Comparison of ENCODE assay signal across 1 cellular context in the genomic region with DNA sequence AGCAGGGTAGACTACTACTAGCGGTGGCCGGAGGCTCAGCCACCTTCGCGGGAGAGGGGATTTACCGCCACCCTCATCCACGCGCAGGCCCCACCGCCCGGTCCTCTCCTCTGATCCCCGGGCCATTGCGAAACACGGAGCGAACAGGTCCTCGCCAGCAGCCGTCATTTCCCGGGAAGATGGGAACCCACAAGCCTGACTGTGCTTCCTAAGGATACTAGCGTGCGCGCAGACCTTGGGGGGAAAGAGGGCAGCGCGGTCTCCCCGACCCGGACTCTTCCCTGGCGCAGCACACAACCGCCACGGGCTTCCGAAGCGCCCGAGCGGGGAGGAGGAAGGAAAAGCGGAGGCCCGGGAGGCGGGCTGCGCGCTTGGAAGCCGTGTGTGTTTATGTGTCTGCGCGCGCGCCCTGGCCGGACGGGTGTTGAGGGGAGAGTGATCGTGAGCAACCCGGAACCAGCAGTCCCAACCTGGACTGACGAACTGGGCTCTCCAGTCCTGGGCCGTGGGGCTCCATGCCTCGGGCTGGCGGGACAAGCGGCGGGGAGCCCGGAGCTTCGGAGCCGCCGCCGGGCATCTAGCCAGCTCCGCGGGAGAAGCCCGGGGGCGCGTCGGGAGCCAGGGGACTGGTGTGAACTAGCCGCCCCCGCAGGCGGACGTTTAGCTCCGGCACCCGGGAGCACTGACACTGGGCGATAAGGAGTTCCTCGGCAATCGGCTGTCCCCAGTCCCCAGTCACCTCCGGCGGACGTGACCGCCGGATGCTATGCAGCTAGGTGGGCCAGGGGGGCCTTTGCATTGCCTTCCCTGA.
TF ChIP-seq lines count a peak whose summit lies in the region.

No MANE protein-coding gene starts in this region.

TF ChIP-seq in K562, 482 proteins besides CTCF, POLR2A, EP300 and RAD21 (continued from another document and continues in another):
- TF ChIP-seq ZBTB17 (CRISPR knock-in tag; IDR thresholded peaks at IDR 0.05) (0 out of 2 replicates have a peak, but pooled peaks have one; percentile 36), ZFX (CRISPR knock-in tag; IDR thresholded peaks at IDR 0.05) (peak; percentile 66; the same call in 1 of the 2 replicates), TAF7 (tag; IDR thresholded peaks at IDR 0.05) (0 out of 2 replicates have a peak, but pooled peaks have one; percentile 9), CHD1 (IDR thresholded peaks at IDR 0.05; ENCODE audit: low read length) (peak; percentile 31), ZC3H11A (IDR thresholded peaks at IDR 0.05; ENCODE audit: low read depth, low read length) (no peak), BCOR (IDR thresholded peaks at IDR 0.05) (peak; percentile 80), ZNF175 (CRISPR knock-in tag; IDR thresholded peaks at IDR 0.05; ENCODE audit: low read depth) (0 out of 2 replicates have a peak, but pooled peaks have one; percentile 40), SMAD3 (CRISPR knock-in tag; conservative IDR thresholded peaks at IDR 0.05) (peak; percentile 55; the same call in 1 of the 2 replicates), GATAD2B (IDR thresholded peaks at IDR 0.05; ENCODE audit: borderline replicate concordance) (no peak), POLR2AphosphoS2 (IDR thresholded peaks at IDR 0.05; ENCODE audit: low read length) (no peak), BHLHE40 (IDR thresholded peaks at IDR 0.05; ENCODE audit: low read length) (peak; percentile 85), ETV1 (tag; conservative IDR thresholded peaks at IDR 0.05; ENCODE audit: low read depth) (peak; percentile 100), LCOR (CRISPR knock-in tag; IDR thresholded peaks at IDR 0.05) (peak; percentile 36; the same call in 1 of the 2 replicates), MTA1 (IDR thresholded peaks at IDR 0.05; ENCODE audit: borderline replicate concordance) (0 out of 2 replicates have a peak, but pooled peaks have one; percentile 19), KHSRP (IDR thresholded peaks at IDR 0.05) (0 out of 2 replicates have a peak, but pooled peaks have one; percentile 33), GTF2E2 (tag; IDR thresholded peaks at IDR 0.05) (no peak; the same call in 1 of the 2 replicates), ZNF41 (CRISPR knock-in tag; conservative IDR thresholded peaks at IDR 0.05) (no peak), SAFB2 (IDR thresholded peaks at IDR 0.05; ENCODE audit: borderline replicate concordance, low read depth, low read length, severe bottlenecking) (no peak), RUNX1 (IDR thresholded peaks at IDR 0.05; ENCODE audit: low read depth) (peak; percentile 73; the same call in 1 of the 2 replicates), ZNF197 (CRISPR knock-in tag; IDR thresholded peaks at IDR 0.05; ENCODE audit: low read depth) (peak; percentile 5), MBD2 (IDR thresholded peaks at IDR 0.05; ENCODE audit: borderline replicate concordance, low read depth) (peak; percentile 77), NELFE (IDR thresholded peaks at IDR 0.05; ENCODE audit: insufficient read depth, insufficient read length) (no peak), ATF1 (CRISPR knock-in tag; IDR thresholded peaks at IDR 0.05) (no peak), ATF1 (tag; IDR thresholded peaks at IDR 0.05) (peak; percentile 78), MCM5 (IDR thresholded peaks at IDR 0.05; ENCODE audit: low read depth) (no peak), SAFB (IDR thresholded peaks at IDR 0.05; ENCODE audit: borderline replicate concordance, low read depth, low read length) (0 out of 2 replicates have a peak, but pooled peaks have one; percentile 37), MAFG (tag; conservative IDR thresholded peaks at IDR 0.05) (no peak), SMARCE1 (IDR thresholded peaks at IDR 0.05) (peak; percentile 85), RBM15 (IDR thresholded peaks at IDR 0.05; ENCODE audit: insufficient read depth, low read length) (no peak), TCFL5 (CRISPR knock-in tag; conservative IDR thresholded peaks at IDR 0.05) (no peak), ZC3H4 (CRISPR knock-in tag; IDR thresholded peaks at IDR 0.05; ENCODE audit: borderline replicate concordance) (peak; percentile 83; the same call in 1 of the 2 replicates), JUND (IDR thresholded peaks at IDR 0.05; ENCODE audit: borderline replicate concordance, low read depth, low read length) (peak; percentile 63), JUND (tag; IDR thresholded peaks at IDR 0.05; ENCODE audit: borderline replicate concordance, low read depth, low read length) (peak; percentile 62; the same call in 1 of the 3 replicates), PHF8 (IDR thresholded peaks at IDR 0.05; ENCODE audit: borderline replicate concordance, low read length) (peak; percentile 15; the same call in 1 of the 2 replicates), ERF (CRISPR knock-in tag; IDR thresholded peaks at IDR 0.05) (no peak), DDX20 (tag; IDR thresholded peaks at IDR 0.05; ENCODE audit: low read depth) (no peak), HIVEP1 (CRISPR knock-in tag; IDR thresholded peaks at IDR 0.05) (0 out of 2 replicates have a peak, but pooled peaks have one; percentile 3), ZNF79 (CRISPR knock-in tag; IDR thresholded peaks at IDR 0.05; ENCODE audit: low read depth) (no peak), SUPT5H (IDR thresholded peaks at IDR 0.05) (peak; percentile 60), TEAD4 (IDR thresholded peaks at IDR 0.05; ENCODE audit: low read length) (peak; percentile 92), TEAD4 (CRISPR knock-in tag; IDR thresholded peaks at IDR 0.05; ENCODE audit: borderline replicate concordance) (no peak), ZNF75A (CRISPR knock-in tag; IDR thresholded peaks at IDR 0.05) (no peak), BRD9 (IDR thresholded peaks at IDR 0.05; ENCODE audit: low read depth, partially characterized antibody) (peak; percentile 33), HNRNPL (IDR thresholded peaks at IDR 0.05; ENCODE audit: low read depth, low read length) (peak; percentile 80)
- TF ChIP-seq, protein P1, sequence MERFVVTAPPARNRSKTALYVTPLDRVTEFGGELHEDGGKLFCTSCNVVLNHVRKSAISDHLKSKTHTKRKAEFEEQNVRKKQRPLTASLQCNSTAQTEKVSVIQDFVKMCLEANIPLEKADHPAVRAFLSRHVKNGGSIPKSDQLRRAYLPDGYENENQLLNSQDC (CRISPR knock-in tag; IDR thresholded peaks at IDR 0.05): no peak
- TF ChIP-seq, protein P2, sequence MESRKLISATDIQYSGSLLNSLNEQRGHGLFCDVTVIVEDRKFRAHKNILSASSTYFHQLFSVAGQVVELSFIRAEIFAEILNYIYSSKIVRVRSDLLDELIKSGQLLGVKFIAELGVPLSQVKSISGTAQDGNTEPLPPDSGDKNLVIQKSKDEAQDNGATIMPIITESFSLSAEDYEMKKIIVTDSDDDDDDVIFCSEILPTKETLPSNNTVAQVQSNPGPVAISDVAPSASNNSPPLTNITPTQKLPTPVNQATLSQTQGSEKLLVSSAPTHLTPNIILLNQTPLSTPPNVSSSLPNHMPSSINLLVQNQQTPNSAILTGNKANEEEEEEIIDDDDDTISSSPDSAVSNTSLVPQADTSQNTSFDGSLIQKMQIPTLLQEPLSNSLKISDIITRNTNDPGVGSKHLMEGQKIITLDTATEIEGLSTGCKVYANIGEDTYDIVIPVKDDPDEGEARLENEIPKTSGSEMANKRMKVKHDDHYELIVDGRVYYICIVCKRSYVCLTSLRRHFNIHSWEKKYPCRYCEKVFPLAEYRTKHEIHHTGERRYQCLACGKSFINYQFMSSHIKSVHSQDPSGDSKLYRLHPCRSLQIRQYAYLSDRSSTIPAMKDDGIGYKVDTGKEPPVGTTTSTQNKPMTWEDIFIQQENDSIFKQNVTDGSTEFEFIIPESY (CRISPR knock-in tag; IDR thresholded peaks at IDR 0.05): no peak
- TF ChIP-seq, protein P3, sequence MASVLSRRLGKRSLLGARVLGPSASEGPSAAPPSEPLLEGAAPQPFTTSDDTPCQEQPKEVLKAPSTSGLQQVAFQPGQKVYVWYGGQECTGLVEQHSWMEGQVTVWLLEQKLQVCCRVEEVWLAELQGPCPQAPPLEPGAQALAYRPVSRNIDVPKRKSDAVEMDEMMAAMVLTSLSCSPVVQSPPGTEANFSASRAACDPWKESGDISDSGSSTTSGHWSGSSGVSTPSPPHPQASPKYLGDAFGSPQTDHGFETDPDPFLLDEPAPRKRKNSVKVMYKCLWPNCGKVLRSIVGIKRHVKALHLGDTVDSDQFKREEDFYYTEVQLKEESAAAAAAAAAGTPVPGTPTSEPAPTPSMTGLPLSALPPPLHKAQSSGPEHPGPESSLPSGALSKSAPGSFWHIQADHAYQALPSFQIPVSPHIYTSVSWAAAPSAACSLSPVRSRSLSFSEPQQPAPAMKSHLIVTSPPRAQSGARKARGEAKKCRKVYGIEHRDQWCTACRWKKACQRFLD (CRISPR knock-in tag; IDR thresholded peaks at IDR 0.05): peak; percentile 34; the same call in 1 of the 2 replicates
- TF ChIP-seq, protein P4, sequence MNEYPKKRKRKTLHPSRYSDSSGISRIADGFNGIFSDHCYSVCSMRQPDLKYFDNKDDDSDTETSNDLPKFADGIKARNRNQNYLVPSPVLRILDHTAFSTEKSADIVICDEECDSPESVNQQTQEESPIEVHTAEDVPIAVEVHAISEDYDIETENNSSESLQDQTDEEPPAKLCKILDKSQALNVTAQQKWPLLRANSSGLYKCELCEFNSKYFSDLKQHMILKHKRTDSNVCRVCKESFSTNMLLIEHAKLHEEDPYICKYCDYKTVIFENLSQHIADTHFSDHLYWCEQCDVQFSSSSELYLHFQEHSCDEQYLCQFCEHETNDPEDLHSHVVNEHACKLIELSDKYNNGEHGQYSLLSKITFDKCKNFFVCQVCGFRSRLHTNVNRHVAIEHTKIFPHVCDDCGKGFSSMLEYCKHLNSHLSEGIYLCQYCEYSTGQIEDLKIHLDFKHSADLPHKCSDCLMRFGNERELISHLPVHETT (CRISPR knock-in tag; conservative IDR thresholded peaks at IDR 0.05 in 1 of 2, IDR thresholded peaks at IDR 0.05 in 1 of 2): peak in 1 of 2 experiments; percentile 93; a peak in 2 of 4 replicates
- TF ChIP-seq, protein P5, sequence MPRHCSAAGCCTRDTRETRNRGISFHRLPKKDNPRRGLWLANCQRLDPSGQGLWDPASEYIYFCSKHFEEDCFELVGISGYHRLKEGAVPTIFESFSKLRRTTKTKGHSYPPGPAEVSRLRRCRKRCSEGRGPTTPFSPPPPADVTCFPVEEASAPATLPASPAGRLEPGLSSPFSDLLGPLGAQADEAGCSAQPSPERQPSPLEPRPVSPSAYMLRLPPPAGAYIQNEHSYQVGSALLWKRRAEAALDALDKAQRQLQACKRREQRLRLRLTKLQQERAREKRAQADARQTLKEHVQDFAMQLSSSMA (CRISPR knock-in tag; IDR thresholded peaks at IDR 0.05): no peak
- TF ChIP-seq, protein P6, sequence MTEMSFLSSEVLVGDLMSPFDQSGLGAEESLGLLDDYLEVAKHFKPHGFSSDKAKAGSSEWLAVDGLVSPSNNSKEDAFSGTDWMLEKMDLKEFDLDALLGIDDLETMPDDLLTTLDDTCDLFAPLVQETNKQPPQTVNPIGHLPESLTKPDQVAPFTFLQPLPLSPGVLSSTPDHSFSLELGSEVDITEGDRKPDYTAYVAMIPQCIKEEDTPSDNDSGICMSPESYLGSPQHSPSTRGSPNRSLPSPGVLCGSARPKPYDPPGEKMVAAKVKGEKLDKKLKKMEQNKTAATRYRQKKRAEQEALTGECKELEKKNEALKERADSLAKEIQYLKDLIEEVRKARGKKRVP (CRISPR knock-in tag; IDR thresholded peaks at IDR 0.05): no peak
- TF ChIP-seq, protein P7, sequence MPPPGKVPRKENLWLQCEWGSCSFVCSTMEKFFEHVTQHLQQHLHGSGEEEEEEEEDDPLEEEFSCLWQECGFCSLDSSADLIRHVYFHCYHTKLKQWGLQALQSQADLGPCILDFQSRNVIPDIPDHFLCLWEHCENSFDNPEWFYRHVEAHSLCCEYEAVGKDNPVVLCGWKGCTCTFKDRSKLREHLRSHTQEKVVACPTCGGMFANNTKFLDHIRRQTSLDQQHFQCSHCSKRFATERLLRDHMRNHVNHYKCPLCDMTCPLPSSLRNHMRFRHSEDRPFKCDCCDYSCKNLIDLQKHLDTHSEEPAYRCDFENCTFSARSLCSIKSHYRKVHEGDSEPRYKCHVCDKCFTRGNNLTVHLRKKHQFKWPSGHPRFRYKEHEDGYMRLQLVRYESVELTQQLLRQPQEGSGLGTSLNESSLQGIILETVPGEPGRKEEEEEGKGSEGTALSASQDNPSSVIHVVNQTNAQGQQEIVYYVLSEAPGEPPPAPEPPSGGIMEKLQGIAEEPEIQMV (tag; conservative IDR thresholded peaks at IDR 0.05; ENCODE audit: low read depth): peak; percentile 78
- TF ChIP-seq, protein P8, sequence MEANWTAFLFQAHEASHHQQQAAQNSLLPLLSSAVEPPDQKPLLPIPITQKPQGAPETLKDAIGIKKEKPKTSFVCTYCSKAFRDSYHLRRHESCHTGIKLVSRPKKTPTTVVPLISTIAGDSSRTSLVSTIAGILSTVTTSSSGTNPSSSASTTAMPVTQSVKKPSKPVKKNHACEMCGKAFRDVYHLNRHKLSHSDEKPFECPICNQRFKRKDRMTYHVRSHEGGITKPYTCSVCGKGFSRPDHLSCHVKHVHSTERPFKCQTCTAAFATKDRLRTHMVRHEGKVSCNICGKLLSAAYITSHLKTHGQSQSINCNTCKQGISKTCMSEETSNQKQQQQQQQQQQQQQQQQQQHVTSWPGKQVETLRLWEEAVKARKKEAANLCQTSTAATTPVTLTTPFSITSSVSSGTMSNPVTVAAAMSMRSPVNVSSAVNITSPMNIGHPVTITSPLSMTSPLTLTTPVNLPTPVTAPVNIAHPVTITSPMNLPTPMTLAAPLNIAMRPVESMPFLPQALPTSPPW (CRISPR knock-in tag; IDR thresholded peaks at IDR 0.05): peak; percentile 85
- TF ChIP-seq, protein P9, sequence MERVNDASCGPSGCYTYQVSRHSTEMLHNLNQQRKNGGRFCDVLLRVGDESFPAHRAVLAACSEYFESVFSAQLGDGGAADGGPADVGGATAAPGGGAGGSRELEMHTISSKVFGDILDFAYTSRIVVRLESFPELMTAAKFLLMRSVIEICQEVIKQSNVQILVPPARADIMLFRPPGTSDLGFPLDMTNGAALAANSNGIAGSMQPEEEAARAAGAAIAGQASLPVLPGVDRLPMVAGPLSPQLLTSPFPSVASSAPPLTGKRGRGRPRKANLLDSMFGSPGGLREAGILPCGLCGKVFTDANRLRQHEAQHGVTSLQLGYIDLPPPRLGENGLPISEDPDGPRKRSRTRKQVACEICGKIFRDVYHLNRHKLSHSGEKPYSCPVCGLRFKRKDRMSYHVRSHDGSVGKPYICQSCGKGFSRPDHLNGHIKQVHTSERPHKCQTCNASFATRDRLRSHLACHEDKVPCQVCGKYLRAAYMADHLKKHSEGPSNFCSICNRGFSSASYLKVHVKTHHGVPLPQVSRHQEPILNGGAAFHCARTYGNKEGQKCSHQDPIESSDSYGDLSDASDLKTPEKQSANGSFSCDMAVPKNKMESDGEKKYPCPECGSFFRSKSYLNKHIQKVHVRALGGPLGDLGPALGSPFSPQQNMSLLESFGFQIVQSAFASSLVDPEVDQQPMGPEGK (CRISPR knock-in tag; IDR thresholded peaks at IDR 0.05; ENCODE audit: borderline replicate concordance): no peak
- TF ChIP-seq, protein P10, sequence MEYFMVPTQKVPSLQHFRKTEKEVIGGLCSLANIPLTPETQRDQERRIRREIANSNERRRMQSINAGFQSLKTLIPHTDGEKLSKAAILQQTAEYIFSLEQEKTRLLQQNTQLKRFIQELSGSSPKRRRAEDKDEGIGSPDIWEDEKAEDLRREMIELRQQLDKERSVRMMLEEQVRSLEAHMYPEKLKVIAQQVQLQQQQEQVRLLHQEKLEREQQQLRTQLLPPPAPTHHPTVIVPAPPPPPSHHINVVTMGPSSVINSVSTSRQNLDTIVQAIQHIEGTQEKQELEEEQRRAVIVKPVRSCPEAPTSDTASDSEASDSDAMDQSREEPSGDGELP (CRISPR knock-in tag; IDR thresholded peaks at IDR 0.05; ENCODE audit: borderline replicate concordance): peak; percentile 74; the same call in 1 of the 2 replicates
